ENCODE assay signal across 28 cellular contexts in the genomic region with DNA sequence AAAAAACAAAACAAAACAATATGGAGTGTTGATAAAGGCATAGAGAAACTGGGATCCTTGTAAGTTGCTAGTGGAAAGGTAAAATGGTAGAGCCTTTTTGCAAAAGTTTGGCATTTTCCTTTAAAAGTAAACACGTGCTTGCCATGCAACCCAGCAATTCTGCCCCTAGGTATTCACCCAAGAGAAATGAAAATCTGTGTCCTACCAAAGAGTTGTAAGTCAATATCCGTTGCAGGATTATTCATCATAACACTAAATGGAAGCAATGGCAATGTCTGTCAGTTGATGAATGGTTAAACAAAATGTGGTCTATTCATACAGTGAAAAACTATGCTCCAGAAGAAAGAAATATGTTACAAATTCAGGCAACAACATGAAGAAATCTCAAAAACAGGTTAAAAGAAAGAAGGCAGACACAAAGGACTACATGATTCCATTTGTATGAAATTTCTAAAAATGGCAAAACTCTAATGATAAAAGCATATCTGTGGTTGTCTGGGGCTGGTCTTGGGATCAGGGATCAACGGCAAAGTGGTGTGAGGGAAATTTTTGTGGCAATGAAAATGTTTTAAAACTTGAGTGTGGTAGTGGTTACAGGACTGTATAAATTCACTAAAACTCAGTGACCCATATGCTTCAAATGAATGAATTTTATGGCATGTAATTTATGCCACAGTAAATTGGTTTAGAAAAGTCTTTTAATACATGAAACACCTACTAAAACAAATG.
DNase-seq lines count a peak whose midpoint lies in the region; ATAC-seq and TF ChIP-seq lines count a peak whose summit lies in the region.
"Had no signal": no experiment of that assay in that cellular context is flagged by ENCODE, and none has a peak within 500 bp of the region (broad histone marks: within the 10 kb centered on the region; RNA-seq: fewer than 3 reads in every experiment).

No MANE protein-coding gene starts in this region.

- H3K27me3 ChIP-seq in Caco-2 (replicated peaks; ENCODE audit: control insufficient read depth, insufficient read depth, low read length) (no peaks in the 10 kb centered on the region), left lung (no peaks in the 10 kb centered on the region)

- CTCF ChIA-PET in Caco-2 (lab: Charles Lee): no interaction called here

- H3K4me3 Mint-ChIP-seq in Caco-2 (ENCODE audit: unreplicated experiment) (no peak overlapping the region), mesothelial cell of epicardium (no peak overlapping the region)
- H3K4me3 Mint-ChIP-seq: CD4-positive, alpha-beta memory T cell; immature natural killer cell; naive thymus-derived CD8-positive, alpha-beta T cell had no signal

- H3K27me3 Mint-ChIP-seq in Caco-2 (ENCODE audit: insufficient read depth, unreplicated experiment) (no peaks in the 10 kb centered on the region), mesothelial cell of epicardium (ENCODE audit: low read depth) (no peaks in the 10 kb centered on the region)

- H3K36me3 ChIP-seq in Caco-2 (ENCODE audit: control insufficient read depth, insufficient read depth, low read length) (no peaks in the 10 kb centered on the region), left lung (no peaks in the 10 kb centered on the region)
- H3K36me3 ChIP-seq: left ventricle myocardium inferior, tibial artery had no signal

- H3K4me1 ChIP-seq in Caco-2 (peaks cover 21% of the 10 kb centered on the region), left lung (no peaks in the 10 kb centered on the region)
- H3K4me1 ChIP-seq: left ventricle myocardium inferior, tibial artery had no signal

- no peaks in the 10 kb centered on the region for H3K36me3 Mint-ChIP-seq in Caco-2 (ENCODE audit: insufficient read depth, unreplicated experiment)
- H3K36me3 Mint-ChIP-seq in mesothelial cell of epicardium: no peaks in the 10 kb centered on the region
- H3K36me3 Mint-ChIP-seq: CD4-positive, alpha-beta memory T cell; immature natural killer cell; naive thymus-derived CD8-positive, alpha-beta T cell had no signal

- peak overlapping the region; percentile 30 for H3K27ac Mint-ChIP-seq in Caco-2 (ENCODE audit: unreplicated experiment)
- H3K27ac Mint-ChIP-seq in mesothelial cell of epicardium: peak overlapping the region; percentile 9
- H3K27ac Mint-ChIP-seq: CD4-positive, alpha-beta memory T cell; immature natural killer cell; naive thymus-derived CD8-positive, alpha-beta T cell had no signal

- no peak overlapping the region for H3K27ac ChIP-seq in left lung
- H3K27ac ChIP-seq: left ventricle myocardium inferior, RWPE1, tibial artery had no signal

- H3K9me3 Mint-ChIP-seq in Caco-2 (ENCODE audit: unreplicated experiment) (peaks cover 20% of the 10 kb centered on the region), mesothelial cell of epicardium (no peaks in the 10 kb centered on the region)
- H3K9me3 Mint-ChIP-seq: CD4-positive, alpha-beta memory T cell; immature natural killer cell; naive thymus-derived CD8-positive, alpha-beta T cell had no signal

- H3K4me3 ChIP-seq in Caco-2 (ENCODE audit: low read depth, low read length): no peak overlapping the region
- no peak overlapping the region for H3K4me3 ChIP-seq in choroid plexus epithelial cell (ENCODE audit: low read depth, low read length)
- H3K4me3 ChIP-seq in left lung: no peak overlapping the region
- H3K4me3 ChIP-seq: left ventricle myocardium inferior, tibial artery had no signal

- H3K4me1 Mint-ChIP-seq in Caco-2 (ENCODE audit: low read depth, unreplicated experiment) (peaks cover 44% of the 10 kb centered on the region), mesothelial cell of epicardium (peaks cover 42% of the 10 kb centered on the region)
- H3K4me1 Mint-ChIP-seq: CD4-positive, alpha-beta memory T cell; immature natural killer cell; naive thymus-derived CD8-positive, alpha-beta T cell had no signal

- H3K9me3 ChIP-seq in Caco-2 (no peaks in the 10 kb centered on the region), left lung (no peaks in the 10 kb centered on the region)
- H3K9me3 ChIP-seq: left ventricle myocardium inferior, tibial artery had no signal

- TF ChIP-seq CTCF in Caco-2 (IDR thresholded peaks at IDR 0.05; ENCODE audit: insufficient read depth in 1 of 2, low read depth in 1 of 2, low read length in 1 of 2, severe bottlenecking in 1 of 2, unreplicated experiment in 1 of 2) (no peak), choroid plexus epithelial cell (conservative IDR thresholded peaks at IDR 0.05; ENCODE audit: low read depth, low read length) (no peak), mesothelial cell of epicardium (IDR thresholded peaks at IDR 0.05; ENCODE audit: unreplicated experiment) (no peak), left lung (IDR thresholded peaks at IDR 0.05) (no peak)

- POLR2A ChIA-PET in Caco-2 (lab: Charles Lee): no interaction called here

- intact Hi-C loops in Caco-2 (cut with micrococcal nuclease; ENCODE audit: unreplicated experiment) (no loop called here), left lung (cut with DNase I) (no loop called here)

- DNase-seq in Caco-2 (no peak), RPMI7951 (ENCODE audit: low read depth) (peak; percentile 79), choroid plexus epithelial cell (ENCODE audit: low read depth) (peak; percentile 13), mesothelial cell of epicardium (ENCODE audit: low spot score in 2 of 2, unreplicated experiment in 2 of 2) (no peak), left lung (no peak), NCI-H146 (lab: John Stamatoyannopoulos, UW) (no peak), NCI-H524 (lab: John Stamatoyannopoulos, UW) (no peak)
- DNase-seq in activated effector memory CD4-positive, alpha-beta T cell treated with Interleukin-2 at 50 U/mL for 16 hours: no peak
- DNase-seq: activated naive CD4-positive, alpha-beta T cell; activated T-cell treated with anti-CD3 and anti-CD28 coated beads, Interleukin-2, amount 50 U/mL, for 1 hour; AML-193; CD4-positive, alpha-beta memory T cell; effector memory CD4-positive, alpha-beta T cell; foreskin fibroblast; HCEC 1CT; hippocampal formation; immature natural killer cell; KBM-7; left ventricle myocardium inferior; MM.1S; naive thymus-derived CD8-positive, alpha-beta T cell; NCI-H2029 treated with DMSO at 0.1 percent for 48 hours; NCI-H226; NCI-H748 treated with DMSO at 0.1 percent for 48 hours; T-helper 2 cell; tibial artery had no signal

- ATAC-seq in left lung: no peak
- ATAC-seq: naive thymus-derived CD8-positive, alpha-beta T cell; SK-N-SH treated with all-trans-retinoic acid at 6 μM for 48 hours had no signal

- BruUV-seq in Caco-2 (replicated peaks; lab: Mats Ljungman, UMichigan): no TSS peak

Comparison
In these comparisons a context has a peak if more than half of its experiments do, and no peak if none do; other contexts are left out.
1. DNase-seq: peak in RPMI7951 (single experiment) and choroid plexus epithelial cell (single experiment); none in Caco-2 (0 of 2), mesothelial cell of epicardium (0 of 2), left lung (0 of 2), activated effector memory CD4-positive, alpha-beta T cell treated with Interleukin-2 at 50 U/mL for 16 hours (single experiment), NCI-H146 (single experiment) and NCI-H524 (0 of 2).